ENCODE assay signal across 1 cellular context in the genomic region with DNA sequence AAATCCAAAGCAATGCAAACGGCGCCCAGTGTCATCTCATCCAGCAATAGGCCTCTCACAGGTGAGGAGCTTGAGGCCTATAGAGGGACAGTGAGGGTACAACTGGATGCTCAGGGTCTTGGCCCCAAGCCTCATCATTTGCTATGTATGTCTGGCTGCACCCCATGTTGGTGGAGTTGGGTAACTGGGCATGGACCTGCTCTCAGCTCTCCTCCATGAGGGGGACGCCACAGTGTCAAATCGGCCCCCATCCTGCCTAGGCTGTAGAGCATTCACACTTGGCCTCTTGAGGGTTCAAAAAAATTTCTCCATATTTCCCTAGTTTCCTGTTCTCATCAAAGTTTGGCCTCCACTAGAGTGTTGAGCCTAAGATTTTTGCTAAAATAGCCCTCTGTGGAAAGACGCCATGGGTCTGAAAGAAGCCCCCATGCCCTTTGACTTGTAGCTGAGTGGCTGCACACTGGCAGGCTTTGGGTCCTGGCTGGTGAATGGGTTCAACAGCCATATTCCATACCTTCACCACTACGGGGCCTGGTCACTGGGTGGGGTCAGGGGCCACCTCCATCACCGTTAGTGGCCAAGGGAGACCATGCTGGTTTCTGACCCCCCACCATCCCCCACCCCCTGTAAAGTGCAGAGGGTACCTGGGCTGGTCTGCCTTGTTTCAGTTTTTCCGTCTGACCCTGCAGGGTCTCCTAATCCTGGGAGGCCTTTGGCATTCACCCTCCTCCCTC.
TF ChIP-seq lines count a peak whose summit lies in the region.

No MANE protein-coding gene starts in this region.

TF ChIP-seq in H1, 55 proteins besides CTCF, POLR2A, EP300 and RAD21:
- TF ChIP-seq CBX8 (IDR thresholded peaks at IDR 0.05; ENCODE audit: borderline replicate concordance, low read depth, low read length) (no peak), POLR2AphosphoS5 (IDR thresholded peaks at IDR 0.05; ENCODE audit: low read depth, low read length) (no peak), SP1 (IDR thresholded peaks at IDR 0.05; ENCODE audit: low read depth, low read length) (no peak), CHD2 (IDR thresholded peaks at IDR 0.05; ENCODE audit: low read length) (no peak), TAF7 (optimal IDR thresholded peaks at IDR 0.05; ENCODE audit: borderline replicate concordance, low read depth, low read length) (no peak)
- TF ChIP-seq, protein P1, sequence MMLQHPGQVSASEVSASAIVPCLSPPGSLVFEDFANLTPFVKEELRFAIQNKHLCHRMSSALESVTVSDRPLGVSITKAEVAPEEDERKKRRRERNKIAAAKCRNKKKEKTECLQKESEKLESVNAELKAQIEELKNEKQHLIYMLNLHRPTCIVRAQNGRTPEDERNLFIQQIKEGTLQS (IDR thresholded peaks at IDR 0.05; ENCODE audit: insufficient read depth, low read depth, low read length): no peak
